Comparison of ENCODE assay signal across 23 cellular contexts in the genomic region with DNA sequence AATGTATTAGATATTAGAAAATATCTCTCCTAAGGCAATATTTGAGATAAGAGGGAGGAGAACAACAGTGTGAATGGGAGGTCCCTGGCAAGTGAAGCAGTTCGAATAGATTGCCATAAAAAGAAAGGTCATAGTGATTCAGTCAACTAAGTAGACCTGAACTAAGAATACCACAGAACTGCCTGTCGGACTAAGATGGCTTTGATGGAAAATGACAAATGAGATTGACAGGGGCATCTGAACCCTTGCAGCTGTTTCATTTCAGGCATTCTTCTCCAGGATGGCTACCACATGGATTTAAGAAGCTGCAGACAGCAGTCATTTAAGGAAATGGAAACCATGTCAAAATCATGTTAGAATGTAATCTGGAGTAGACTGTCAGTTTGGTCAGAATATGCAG.
"Had no signal": no experiment of that assay in that cellular context is flagged by ENCODE, and none has a peak within 500 bp of the region (broad histone marks: within the 10 kb centered on the region; RNA-seq: fewer than 3 reads in every experiment).

No MANE protein-coding gene starts in this region.

- FAIRE-seq: bronchial epithelial cell, K562 had no signal

- ATAC-seq: activated CD4-positive, CD25-positive, alpha-beta regulatory T cell treated with anti-CD3 and anti-CD28 coated beads, Interleukin-2, amount 50 U/mL, for 24 hours; activated CD8-positive, alpha-beta T cell treated with anti-CD3 and anti-CD28 coated beads for 36 hours; K562; PC-3 had no signal

- H3K27ac ChIP-seq: adrenal gland, SK-N-MC had no signal

- H3K4me1 ChIP-seq: adrenal gland had no signal

- H3K27ac Mint-ChIP-seq: activated CD8-positive, alpha-beta T cell treated with anti-CD3 and anti-CD28 coated beads for 36 hours; activated naive CD8-positive, alpha-beta T cell treated with anti-CD3 and anti-CD28 coated beads, Interleukin-2, amount 10 ng/mL, durations not matched to agents 7 days and 5 days had no signal

- H3K27me3 Mint-ChIP-seq: activated CD8-positive, alpha-beta T cell treated with anti-CD3 and anti-CD28 coated beads for 36 hours; activated naive CD8-positive, alpha-beta T cell treated with anti-CD3 and anti-CD28 coated beads, Interleukin-2, amount 10 ng/mL, durations not matched to agents 7 days and 5 days had no signal

- H3K27me3 ChIP-seq: adrenal gland had no signal

- H3K9me3 Mint-ChIP-seq: activated CD8-positive, alpha-beta T cell treated with anti-CD3 and anti-CD28 coated beads for 36 hours had no signal

- H3K36me3 Mint-ChIP-seq: activated naive CD8-positive, alpha-beta T cell treated with anti-CD3 and anti-CD28 coated beads, Interleukin-2, amount 10 ng/mL, durations not matched to agents 7 days and 5 days had no signal

- H3K9me3 ChIP-seq: adrenal gland had no signal

- H3K4me1 Mint-ChIP-seq: activated naive CD8-positive, alpha-beta T cell treated with anti-CD3 and anti-CD28 coated beads, Interleukin-2, amount 10 ng/mL, durations not matched to agents 7 days and 5 days had no signal

- H3K4me3 Mint-ChIP-seq: activated CD8-positive, alpha-beta T cell treated with anti-CD3 and anti-CD28 coated beads for 36 hours; activated naive CD8-positive, alpha-beta T cell treated with anti-CD3 and anti-CD28 coated beads, Interleukin-2, amount 10 ng/mL, durations not matched to agents 7 days and 5 days had no signal

- H3K36me3 ChIP-seq: adrenal gland had no signal

- H3K4me3 ChIP-seq: adrenal gland, K562, SK-N-MC had no signal

- DNase-seq: activated CD4-positive, alpha-beta T cell treated with anti-CD3 and anti-CD28 coated beads for 4 hours; activated CD8-positive, alpha-beta memory T cell treated with anti-CD3 and anti-CD28 coated beads, Interleukin-2, amount 50 U/mL, for 48 hours; activated CD8-positive, alpha-beta T cell treated with anti-CD3 and anti-CD28 coated beads for 36 hours; activated naive CD4-positive, alpha-beta T cell treated with anti-CD3 and anti-CD28 coated beads, Interleukin-2, amount 50 U/mL, for 16 hours; activated naive CD8-positive, alpha-beta T cell treated with anti-CD3 and anti-CD28 coated beads, Interleukin-2, amount 10 ng/mL, durations not matched to agents 7 days and 5 days; activated T-cell treated with anti-CD3 and anti-CD28 coated beads, Interleukin-2, amount 50 U/mL, for 1 hour; adrenal gland; anterior cingulate cortex; central memory CD4-positive, alpha-beta T cell; Karpas-422; NCI-H1048; NCI-H146; NCI-H187 treated with DMSO at 0.1 percent for 48 hours; NCI-H2081 treated with DMSO at 0.1 percent for 48 hours; NCI-H446; NCI-H524; PC-3; SHP77 treated with DMSO at 0.1 percent for 48 hours; T-helper 1 cell had no signal
